ENCODE assay signal across 33 cellular contexts in the genomic region with DNA sequence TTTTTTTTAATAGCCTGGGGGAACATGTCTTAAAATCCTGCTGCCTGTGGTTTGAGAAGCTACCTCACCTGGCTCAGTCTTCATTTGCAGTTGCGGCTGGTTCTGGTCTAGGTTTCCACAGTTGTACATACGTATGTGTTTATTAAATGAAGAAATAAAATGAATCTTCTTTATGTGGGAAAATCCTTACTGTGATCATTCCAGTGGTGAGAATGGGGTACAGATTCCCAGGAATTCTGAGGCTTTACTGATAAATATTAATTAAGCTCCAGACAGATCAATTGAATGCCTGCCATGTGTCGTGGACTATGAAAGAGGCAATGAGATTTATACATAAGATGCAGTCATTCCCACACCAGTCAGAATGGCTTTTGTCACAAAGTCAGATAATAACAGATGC.
"Had no signal": no experiment of that assay in that cellular context is flagged by ENCODE, and none has a peak within 500 bp of the region (broad histone marks: within the 10 kb centered on the region; RNA-seq: fewer than 3 reads in every experiment).

No MANE protein-coding gene starts in this region.

- H3K4me3 ChIP-seq: adrenal gland, ascending aorta, body of pancreas, breast epithelium, cardiac muscle cell had no signal

- ATAC-seq: activated naive CD4-positive, alpha-beta T cell treated with anti-CD3 and anti-CD28 coated beads, Interleukin-2, amount 50 U/mL, for 72 hours; activated naive CD8-positive, alpha-beta T cell treated with anti-CD3 and anti-CD28 coated beads, Interleukin-2, amount 50 U/mL, for 24 hours; activated T-cell treated with anti-CD3 and anti-CD28 coated beads, Interleukin-2, amount 50 U/mL, for 4 hours; activated T-cell treated with anti-CD3 and anti-CD28 coated beads, Interleukin-2, amount 50 U/mL, for 72 hours; activated T-helper 17 cell treated with anti-CD3 and anti-CD28 coated beads, Interleukin-2, amount 50 U/mL, for 72 hours; body of pancreas had no signal

- DNase-seq: activated effector memory CD4-positive, alpha-beta T cell treated with anti-CD3 and anti-CD28 coated beads, Interleukin-2, amount 50 U/mL, for 16 hours; activated effector memory CD4-positive, alpha-beta T cell treated with Interleukin-2 at 50 U/mL for 16 hours; activated gamma-delta T cell; activated gamma-delta T cell treated with Interleukin-2 at 50 U/mL for 16 hours; activated naive CD4-positive, alpha-beta T cell; activated naive CD4-positive, alpha-beta T cell treated with anti-CD3 and anti-CD28 coated beads for 36 hours; activated naive CD4-positive, alpha-beta T cell treated with anti-CD3 and anti-CD28 coated beads, Interleukin-2, amount 10 ng/mL, durations not matched to agents 7 days and 5 days; activated naive CD4-positive, alpha-beta T cell treated with anti-CD3 and anti-CD28 coated beads, Interleukin-2, amount 50 U/mL, for 16 hours; activated naive CD4-positive, alpha-beta T cell treated with Interleukin-2 at 50 U/mL for 16 hours; activated naive CD8-positive, alpha-beta T cell treated with anti-CD3 and anti-CD28 coated beads for 36 hours; activated naive CD8-positive, alpha-beta T cell treated with anti-CD3 and anti-CD28 coated beads, Interleukin-2, amount 10 ng/mL, durations not matched to agents 7 days and 5 days; activated naive CD8-positive, alpha-beta T cell treated with anti-CD3 and anti-CD28 coated beads, Interleukin-2, amount 50 U/mL, for 24 hours; activated T-cell treated with anti-CD3 and anti-CD28 coated beads, Interleukin-2, amount 50 U/mL, for 24 hours; activated T-cell treated with anti-CD3 and anti-CD28 coated beads, Interleukin-2, amount 50 U/mL, for 4 hours; activated T-cell treated with anti-CD3 and anti-CD28 coated beads, Interleukin-2, amount 50 U/mL, for 48 hours; activated T-cell treated with anti-CD3 and anti-CD28 coated beads, Interleukin-2, amount 50 U/mL, for 72 hours; adrenal gland; amniotic stem cell; amygdala; anterior cingulate cortex; aorta; body of pancreas; brain microvascular endothelial cell; caudate nucleus; central memory CD4-positive, alpha-beta T cell; cerebellar nuclear complex had no signal

- H3K27me3 ChIP-seq: adrenal gland, ascending aorta, body of pancreas, brain microvascular endothelial cell, breast epithelium, cardiac muscle cell had no signal

- H3K9me3 ChIP-seq: adrenal gland, ascending aorta, body of pancreas, breast epithelium had no signal

- FAIRE-seq: astrocyte, bronchial epithelial cell had no signal

- H3K36me3 ChIP-seq: adrenal gland, ascending aorta, brain microvascular endothelial cell, breast epithelium, cardiac muscle cell had no signal

- H3K27ac ChIP-seq: adrenal gland, ascending aorta, body of pancreas, brain microvascular endothelial cell, breast epithelium, cardiac muscle cell had no signal

- H3K4me1 ChIP-seq: adrenal gland, ascending aorta, body of pancreas, breast epithelium had no signal
